16 cellular contexts compared by ENCODE assay signal in the genomic region with DNA sequence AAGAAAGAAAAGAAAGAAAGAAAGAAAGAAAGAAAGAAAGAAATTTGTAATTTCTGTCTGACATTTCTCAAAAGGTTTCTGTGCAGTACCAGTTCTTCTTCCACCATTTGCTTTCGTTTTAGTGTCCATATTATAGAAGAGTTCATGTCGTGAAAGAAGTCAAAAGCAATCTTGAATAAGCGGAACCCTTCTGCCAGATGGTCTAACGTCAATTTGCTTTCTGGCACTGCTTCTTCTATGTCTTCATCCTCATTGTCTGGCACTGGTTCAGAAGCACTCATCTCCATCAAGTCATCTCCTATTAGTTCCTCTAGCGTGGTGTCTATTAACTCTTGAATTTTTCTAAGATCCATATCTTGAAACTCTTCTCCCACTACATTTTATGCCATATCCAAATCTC.
DNase-seq lines count a peak whose midpoint lies in the region; ATAC-seq and TF ChIP-seq lines count a peak whose summit lies in the region.
"Had no signal": no experiment of that assay in that cellular context is flagged by ENCODE, and none has a peak within 500 bp of the region (broad histone marks: within the 10 kb centered on the region; RNA-seq: fewer than 3 reads in every experiment).

No MANE protein-coding gene starts in this region.

- peak overlapping the region; percentile 45 for H3K27ac ChIP-seq in left ventricle myocardium inferior (replicated peaks)
- H3K27ac ChIP-seq: BLaER1 treated with 17β-estradiol and CSF1 and Interleukin-3, amounts not matched to agents 10 nM and 100 nM; HL-60 had no signal

- no peaks in the 10 kb centered on the region for H3K4me1 ChIP-seq in left ventricle myocardium inferior

- peaks cover 20% of the 10 kb centered on the region for H3K9me3 ChIP-seq in left ventricle myocardium inferior (replicated peaks)

- H3K4me3 Mint-ChIP-seq in HFFc6: peak overlapping the region; percentile 57
- no peak overlapping the region for H3K4me3 Mint-ChIP-seq in activated T-cell treated with anti-CD3 and anti-CD28 coated beads, Interleukin-2, amount 50 U/mL, for 4 hours
- H3K4me3 Mint-ChIP-seq: CD4-positive, CD25-positive, alpha-beta regulatory T cell; H9 had no signal

- no peak for TF ChIP-seq CTCF in left ventricle myocardium inferior (IDR thresholded peaks at IDR 0.05; ENCODE audit: borderline replicate concordance)
- no peak for TF ChIP-seq CTCF in HFFc6 (IDR thresholded peaks at IDR 0.05)
- no peak for TF ChIP-seq CTCF in fibroblast of mammary gland (conservative IDR thresholded peaks at IDR 0.05; ENCODE audit: control insufficient read depth, insufficient read depth, low read depth, low read length)

- no peaks in the 10 kb centered on the region for H3K27me3 ChIP-seq in left ventricle myocardium inferior (ENCODE audit: low read depth)
- H3K27me3 ChIP-seq: BLaER1 treated with 17β-estradiol and CSF1 and Interleukin-3, amounts not matched to agents 10 nM and 100 nM had no signal

- no peak for ATAC-seq in HG02852 (IDR thresholded peaks at IDR 0.05; ENCODE audit: unreplicated experiment)
- ATAC-seq in activated T-cell treated with anti-CD3 and anti-CD28 coated beads, Interleukin-2, amount 50 U/mL, for 4 hours: no peak
- ATAC-seq: K562 had no signal

- peaks cover 4% of the 10 kb centered on the region for H3K36me3 Mint-ChIP-seq in HFFc6 (ENCODE audit: low read depth)
- H3K36me3 Mint-ChIP-seq in activated T-cell treated with anti-CD3 and anti-CD28 coated beads, Interleukin-2, amount 50 U/mL, for 4 hours (ENCODE audit: insufficient read depth): no peaks in the 10 kb centered on the region
- H3K36me3 Mint-ChIP-seq: CD4-positive, CD25-positive, alpha-beta regulatory T cell had no signal

- H3K4me3 ChIP-seq in left ventricle myocardium inferior: no peak overlapping the region
- no peak overlapping the region for H3K4me3 ChIP-seq in fibroblast of mammary gland (ENCODE audit: control insufficient read depth, low read depth, low read length)
- H3K4me3 ChIP-seq: BLaER1 treated with 17β-estradiol and CSF1 and Interleukin-3, amounts not matched to agents 10 nM and 100 nM; K562 had no signal

- no peak overlapping the region for H3K27ac Mint-ChIP-seq in HFFc6
- H3K27ac Mint-ChIP-seq: H9 had no signal

- H3K27me3 Mint-ChIP-seq in HFFc6 (ENCODE audit: insufficient read depth): peaks cover 4% of the 10 kb centered on the region; the same call in 1 of the 2 replicates
- no peaks in the 10 kb centered on the region for H3K27me3 Mint-ChIP-seq in activated T-cell treated with anti-CD3 and anti-CD28 coated beads, Interleukin-2, amount 50 U/mL, for 4 hours (ENCODE audit: low read depth)
- H3K27me3 Mint-ChIP-seq: CD4-positive, CD25-positive, alpha-beta regulatory T cell had no signal

- DNase-seq in left ventricle myocardium inferior (no peak), cardiac septum (ENCODE audit: low spot score) (no peak), HFFc6 (no peak), fibroblast of mammary gland (ENCODE audit: low read depth) (peak; percentile 5), islet precursor cell (no peak)
- no peak for DNase-seq in activated T-cell treated with anti-CD3 and anti-CD28 coated beads, Interleukin-2, amount 50 U/mL, for 4 hours
- DNase-seq: CD4-positive, CD25-positive, alpha-beta regulatory T cell; DMS79; EL; GOT3; H9; Karpas-422 had no signal

- peaks cover 14% of the 10 kb centered on the region; the same call in 1 of the 2 replicates for H3K4me1 Mint-ChIP-seq in HFFc6 (ENCODE audit: low read depth)
- no peaks in the 10 kb centered on the region for H3K4me1 Mint-ChIP-seq in activated T-cell treated with anti-CD3 and anti-CD28 coated beads, Interleukin-2, amount 50 U/mL, for 4 hours (ENCODE audit: low read depth)

- H3K36me3 ChIP-seq in left ventricle myocardium inferior: no peaks in the 10 kb centered on the region
- H3K36me3 ChIP-seq: BLaER1 treated with 17β-estradiol and CSF1 and Interleukin-3, amounts not matched to agents 10 nM and 100 nM had no signal

- H3K9me3 Mint-ChIP-seq in HFFc6: peaks cover 11% of the 10 kb centered on the region
- H3K9me3 Mint-ChIP-seq in activated T-cell treated with anti-CD3 and anti-CD28 coated beads, Interleukin-2, amount 50 U/mL, for 4 hours: peaks cover 8% of the 10 kb centered on the region

- intact Hi-C loops in left ventricle myocardium inferior (cut with micrococcal nuclease): no loop called here
- intact Hi-C loops in cardiac septum (cut with DNase I): no loop called here
